Comparison of ENCODE assay signal across 15 cellular contexts in the genomic region with DNA sequence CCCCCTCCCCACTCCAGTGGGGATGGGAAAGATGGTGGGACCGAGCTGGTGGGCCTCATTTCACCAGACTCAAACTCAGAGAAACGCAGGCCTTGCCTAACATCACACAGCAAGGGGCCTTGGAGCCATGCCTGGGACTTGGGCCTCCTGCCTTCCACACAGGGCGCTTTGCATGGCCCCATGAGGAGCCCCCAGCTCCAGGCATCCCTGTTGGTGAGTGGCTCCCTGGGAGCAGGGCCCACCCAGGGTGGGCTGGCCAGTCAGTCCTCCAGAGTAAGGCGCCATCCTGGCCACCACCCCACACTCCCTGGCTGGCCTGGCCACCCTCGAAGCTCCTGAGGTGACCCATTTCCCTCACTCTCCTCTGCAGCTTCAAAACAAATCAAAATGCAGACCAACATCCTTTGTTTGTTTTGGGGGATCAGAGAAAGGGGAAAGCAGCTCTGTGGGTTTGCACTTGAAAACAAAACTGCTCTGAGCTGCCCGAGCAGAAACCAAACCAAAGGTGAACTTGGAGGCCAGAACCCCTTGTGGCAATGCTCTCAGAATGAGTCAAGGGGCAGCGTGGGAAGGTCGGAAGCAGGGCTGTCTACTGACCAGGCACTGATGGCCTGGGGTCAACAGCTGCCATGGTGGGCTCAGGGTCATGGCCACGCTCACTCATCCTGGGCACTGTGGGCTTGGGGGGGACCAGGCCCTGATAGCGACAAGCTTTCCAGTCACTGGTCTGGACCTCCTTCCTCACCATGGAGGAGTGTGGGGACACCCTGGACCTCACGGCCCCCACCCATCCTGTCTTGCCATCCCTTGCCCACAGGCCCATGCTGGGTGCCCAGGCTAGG. TPM values are rescaled to one million over a fixed set of nuclear protein-coding genes. Genes with fewer than 3 reads are reported as not detected.
A peak's percentile ranks its signal among the peaks of the same experiment; 100 is the strongest.
DNase-seq lines count a peak whose midpoint lies in the region; ATAC-seq, FAIRE-seq and TF ChIP-seq lines count a peak whose summit lies in the region.
"Had no signal": no experiment of that assay in that cellular context is flagged by ENCODE, and none has a peak within 500 bp of the region (broad histone marks: within the 10 kb centered on the region; RNA-seq: fewer than 3 reads in every experiment).

No MANE protein-coding gene starts in this region.

- ATAC-seq in GM19452 (IDR thresholded peaks at IDR 0.05; ENCODE audit: unreplicated experiment): peak; percentile 58
- ATAC-seq in HG03280 (IDR thresholded peaks at IDR 0.05; ENCODE audit: unreplicated experiment): peak; percentile 53
- no peak for ATAC-seq in HG02840 (IDR thresholded peaks at IDR 0.05; ENCODE audit: low FRiP score, unreplicated experiment)
- ATAC-seq in HG03457 (IDR thresholded peaks at IDR 0.05; ENCODE audit: unreplicated experiment): no peak
- ATAC-seq: lower lobe of right lung; Right ventricle myocardium inferior; stimulated activated naive B cell treated with anti-CD40 and anti-IgM and Interleukin-4, amounts not matched to agents 10 μg/mL and 1 μg/mL and 100 μg/mL, for 72 hours had no signal

- FAIRE-seq in GM12892 (lab: Jason Lieb, UNC): peak; percentile 66

- no peak overlapping the region for H3K4me3 ChIP-seq in fibroblast of mammary gland (ENCODE audit: control insufficient read depth, low read depth, low read length)
- H3K4me3 ChIP-seq: BLaER1, lower lobe of right lung had no signal

- TF ChIP-seq CTCF in fibroblast of mammary gland (conservative IDR thresholded peaks at IDR 0.05; ENCODE audit: control insufficient read depth, insufficient read depth, low read depth, low read length): no peak

- DNase-seq in GM12892 (ENCODE audit: insufficient read length) (peak; percentile 54), fibroblast of mammary gland (ENCODE audit: low read depth) (peak; percentile 20), DMS 273 treated with DMSO at 0.1 percent for 48 hours (lab: John Stamatoyannopoulos, UW) (no peak)
- no peak for DNase-seq in activated CD8-positive, alpha-beta memory T cell treated with anti-CD3 and anti-CD28 coated beads, Interleukin-2, amount 50 U/mL, for 48 hours
- DNase-seq: hypothalamus; lower lobe of right lung; NCI-H2227 treated with DMSO at 0.1 percent for 48 hours; nucleus accumbens; stimulated activated naive B cell treated with anti-CD40 and anti-IgM and Interleukin-4, amounts not matched to agents 10 μg/mL and 1 μg/mL and 100 μg/mL, for 72 hours had no signal

- TF ChIP-seq POLR2A in GM12892 (IDR thresholded peaks at IDR 0.05; ENCODE audit: low read depth, low read length): no peak

RNA-seq across cellular contexts. Expression of a gene that starts 37.0 kb away (rescaled TPM):
- 450 TPM for polyA plus RNA-seq in GM12892 (2012; ENCODE audit: missing spikeins)

Comparison
In these comparisons a context has a peak if more than half of its experiments do, and no peak if none do; other contexts are left out.
1. DNase-seq: peak in GM12892 (single experiment) and fibroblast of mammary gland (single experiment); none in DMS 273 treated with DMSO at 0.1 percent for 48 hours (single experiment) and activated CD8-positive, alpha-beta memory T cell treated with anti-CD3 and anti-CD28 coated beads, Interleukin-2, amount 50 U/mL, for 48 hours (single experiment).
2. ATAC-seq: peak in GM19452 (single experiment) and HG03280 (single experiment); none in HG02840 (single experiment) and HG03457 (single experiment).